Comparison of ENCODE assay signal across 8 cellular contexts in genomic region chr9:136539427-136540412, GRCh38. TPM values are rescaled to one million over a fixed set of nuclear protein-coding genes. Genes with fewer than 3 reads are reported as not detected.
DNase-seq lines count a peak whose midpoint lies in the region; ATAC-seq, FAIRE-seq and TF ChIP-seq lines count a peak whose summit lies in the region.

No MANE protein-coding gene starts in this region.

- TF ChIP-seq POLR2A in GM12892 (IDR thresholded peaks at IDR 0.05; ENCODE audit: low read depth, low read length): no peak; the same call in 1 of the 2 replicates

- peak; percentile 96 for FAIRE-seq in GM12892 (lab: Jason Lieb, UNC)

- DNase-seq in GM12892 (ENCODE audit: insufficient read length): peak; percentile 91
- peak; percentile 89 for DNase-seq in T-helper 22 cell (ENCODE audit: low read depth)
- DNase-seq in anterior cingulate cortex (lab: John Stamatoyannopoulos, UW): peak in 41 of 58 donors; percentile 14 to 70 (median 41)
- peak; percentile 39 for DNase-seq in iris pigment epithelial cell (ENCODE audit: low read depth)
- DNase-seq in stimulated activated CD4-positive, alpha-beta T cell treated with anti-CD3 and anti-CD28 coated beads, Interleukin-1b, Interleukin-23, amount 100 ng/mL, for 24 hours (ENCODE audit: low read depth in 4 of 4, low spot score in 1 of 4): peak; percentile 75 to 98 (median 82)
- DNase-seq in DMS79 (lab: John Stamatoyannopoulos, UW): no peak

- peak; percentile 45 for ATAC-seq in HG03097 (IDR thresholded peaks at IDR 0.05; ENCODE audit: low FRiP score, unreplicated experiment)
- no peak for ATAC-seq in HG03025 (IDR thresholded peaks at IDR 0.05; ENCODE audit: low FRiP score, unreplicated experiment)

RNA-seq across cellular contexts. Expression of gene NOTCH1, which starts 6.1 kb away (rescaled TPM):
- polyA plus RNA-seq in GM12892 (2012; ENCODE audit: missing spikeins): 2.1 TPM

RNA-seq across cellular contexts. Expression of gene SEC16A, which starts 56.9 kb away (rescaled TPM):
- polyA plus RNA-seq in GM12892 (2012; ENCODE audit: missing spikeins): 21.2 TPM
